In the genomic region with DNA sequence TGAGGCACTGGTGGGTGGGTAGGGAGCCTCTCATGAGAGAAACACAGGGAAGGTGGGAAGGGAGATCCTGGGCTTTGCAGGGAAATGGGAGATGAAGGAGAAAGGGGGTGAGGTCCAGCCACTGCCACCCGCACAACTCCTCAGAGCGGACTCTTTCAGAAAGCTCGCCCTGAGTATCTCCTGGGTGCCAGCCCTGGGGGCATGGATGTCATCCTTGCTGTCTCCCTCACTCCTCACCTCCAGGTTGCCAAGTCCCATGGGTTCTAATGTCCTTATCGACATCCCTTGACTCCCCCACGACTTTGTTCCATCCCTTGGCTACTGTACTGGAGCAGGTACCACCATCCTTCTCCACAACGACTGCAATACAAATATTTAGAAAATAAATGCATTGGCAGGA, we compare ENCODE assay signal across 16 cellular contexts.
"Had no signal": no experiment of that assay in that cellular context is flagged by ENCODE, and none has a peak within 500 bp of the region (broad histone marks: within the 10 kb centered on the region; RNA-seq: fewer than 3 reads in every experiment).

No MANE protein-coding gene starts in this region.

- H3K4me1 Mint-ChIP-seq: central memory CD8-positive, alpha-beta T cell; naive thymus-derived CD8-positive, alpha-beta T cell had no signal

- H3K9me3 Mint-ChIP-seq: central memory CD8-positive, alpha-beta T cell; naive thymus-derived CD8-positive, alpha-beta T cell had no signal

- H3K9me3 ChIP-seq: heart left ventricle, neutrophil, testis had no signal

- H3K27me3 Mint-ChIP-seq: naive thymus-derived CD8-positive, alpha-beta T cell had no signal

- H3K27ac Mint-ChIP-seq: naive thymus-derived CD8-positive, alpha-beta T cell had no signal

- H3K4me1 ChIP-seq: foreskin keratinocyte, testis had no signal

- H3K4me3 Mint-ChIP-seq: central memory CD8-positive, alpha-beta T cell; naive thymus-derived CD8-positive, alpha-beta T cell had no signal

- H3K4me3 ChIP-seq: heart left ventricle, skin epidermis, testis had no signal

- H3K36me3 ChIP-seq: neutrophil had no signal

- H3K36me3 Mint-ChIP-seq: naive thymus-derived CD8-positive, alpha-beta T cell had no signal

- DNase-seq: effector memory CD4-positive, alpha-beta T cell; foreskin keratinocyte; heart left ventricle; hypothalamus; kidney glomerular epithelial cell; mammary epithelial cell; posterior cingulate gyrus; stimulated activated naive CD4-positive, alpha-beta T cell treated with Interleukin-2 at 50 U/mL for 16 hours; testis; trophoblast cell had no signal

- H3K27me3 ChIP-seq: foreskin keratinocyte, heart left ventricle, neutrophil, testis had no signal

- ATAC-seq: foreskin keratinocyte; naive thymus-derived CD8-positive, alpha-beta T cell; sciatic nerve had no signal

- H3K27ac ChIP-seq: epithelial cell of prostate, foreskin keratinocyte, neutrophil, skin epidermis, testis had no signal
